Comparison of ENCODE assay signal across 2 cellular contexts in genomic region chr1:16725439-16726245, GRCh38. TPM values are rescaled to one million over a fixed set of nuclear protein-coding genes. Genes with fewer than 3 reads are reported as not detected.
"Had no signal": no experiment of that assay in that cellular context is flagged by ENCODE, and none has a peak within 500 bp of the region (broad histone marks: within the 10 kb centered on the region; RNA-seq: fewer than 3 reads in every experiment).

No MANE protein-coding gene starts in this region.

RNA-seq across cellular contexts. Expression of gene RNU1-4, which starts 14.7 kb away (rescaled TPM):
- polyA plus RNA-seq: ovary, stomach had no signal

RNA-seq across cellular contexts. Expression of gene RNU1-3, which starts 58.9 kb away (rescaled TPM):
- polyA plus RNA-seq: ovary, stomach had no signal
